7 cellular contexts compared by ENCODE assay signal in the genomic region with DNA sequence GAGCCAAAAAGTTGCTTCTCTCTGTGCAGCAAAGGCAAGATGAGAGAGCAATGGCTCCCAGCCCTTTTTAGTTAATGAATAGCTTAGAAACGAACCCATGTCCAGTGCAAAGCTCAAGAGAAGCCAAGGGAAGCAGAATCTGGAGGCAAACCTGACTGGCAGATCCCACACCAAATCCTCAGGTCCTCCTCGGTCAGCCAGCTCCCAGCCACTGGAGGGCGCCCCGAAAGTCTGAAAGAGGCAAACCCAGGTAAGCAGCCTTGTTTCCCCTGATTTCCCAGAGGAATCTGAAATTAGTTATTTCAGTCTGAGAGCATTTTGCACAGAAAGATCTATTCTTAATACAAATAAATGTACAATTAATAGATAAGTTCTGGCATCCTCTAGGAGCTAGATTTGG.
DNase-seq lines count a peak whose midpoint lies in the region; ATAC-seq and TF ChIP-seq lines count a peak whose summit lies in the region.

No MANE protein-coding gene starts in this region.

- H3K4me3 ChIP-seq in endodermal cell (ENCODE audit: low read length) (no peak overlapping the region), parathyroid adenoma (ENCODE audit: low read depth, low read length) (no peak overlapping the region)

- no peaks in the 10 kb centered on the region for H3K27me3 ChIP-seq in endodermal cell (ENCODE audit: control insufficient read depth, insufficient read depth, low read length, poor library complexity, severe bottlenecking)
- H3K27me3 ChIP-seq in parathyroid adenoma (ENCODE audit: control insufficient read depth, insufficient read depth, low read length), result no peaks in the 10 kb centered on the region

- no peak overlapping the region for H3K4me3 Mint-ChIP-seq in endodermal cell
- H3K4me3 Mint-ChIP-seq in T-helper 17 cell, result no peak overlapping the region

- peak; percentile 52 for TF ChIP-seq CTCF in GM10266 (IDR thresholded peaks at IDR 0.05; ENCODE audit: control insufficient read depth, insufficient read depth, low read depth, missing control alignments)
- peak; percentile 87 for TF ChIP-seq CTCF in endodermal cell (conservative IDR thresholded peaks at IDR 0.05)
- TF ChIP-seq CTCF in parathyroid adenoma (IDR thresholded peaks at IDR 0.05), result peak; percentile 25

- H2AFZ ChIP-seq in parathyroid adenoma, result no peak overlapping the region

- H3K9ac ChIP-seq in endodermal cell (ENCODE audit: extremely low read depth, low read length, poor library complexity, severe bottlenecking) (no peak overlapping the region), parathyroid adenoma (no peak overlapping the region)

- H3K36me3 Mint-ChIP-seq in endodermal cell (ENCODE audit: low read depth) (no peaks in the 10 kb centered on the region), T-helper 17 cell (ENCODE audit: low read depth) (peaks cover 2% of the 10 kb centered on the region)

- no peaks in the 10 kb centered on the region for H3K4me1 Mint-ChIP-seq in endodermal cell
- H3K4me1 Mint-ChIP-seq in T-helper 17 cell, result no peaks in the 10 kb centered on the region

- H3K36me3 ChIP-seq in endodermal cell (ENCODE audit: control insufficient read depth, insufficient read depth, low read length) (no peaks in the 10 kb centered on the region), parathyroid adenoma (ENCODE audit: control insufficient read depth, insufficient read depth, low read length) (no peaks in the 10 kb centered on the region)

- H3K79me2 ChIP-seq in parathyroid adenoma, result no peaks in the 10 kb centered on the region

- no peak for DNase-seq in GM10266 (ENCODE audit: extremely low spot score)
- peak; percentile 28 for DNase-seq in LHCN-M2 (ENCODE audit: low read depth)
- peak; percentile 94 for DNase-seq in endodermal cell
- DNase-seq in T-helper 17 cell, result no peak
- DNase-seq in stimulated activated naive CD4-positive, alpha-beta T cell (lab: John Stamatoyannopoulos, UW), result no peak

- no peaks in the 10 kb centered on the region for H3K9me3 Mint-ChIP-seq in endodermal cell

- ATAC-seq in T-helper 17 cell (no peak), HG03520 (IDR thresholded peaks at IDR 0.05; ENCODE audit: unreplicated experiment) (no peak)

- no peak overlapping the region for H3K4me2 ChIP-seq in parathyroid adenoma (ENCODE audit: low read length)

- no peaks in the 10 kb centered on the region for H3K9me3 ChIP-seq in endodermal cell (ENCODE audit: control insufficient read depth, low read length)
- H3K9me3 ChIP-seq in parathyroid adenoma (ENCODE audit: control insufficient read depth, low read length), result no peaks in the 10 kb centered on the region
- no peaks in the 10 kb centered on the region for H3K9me3 ChIP-seq in T-helper 17 cell (ENCODE audit: control insufficient read depth, low read length, poor library complexity, severe bottlenecking)

- H3K4me1 ChIP-seq in endodermal cell (ENCODE audit: control insufficient read depth, insufficient read depth, low read length) (no peaks in the 10 kb centered on the region), parathyroid adenoma (no peaks in the 10 kb centered on the region)

- H3K27me3 Mint-ChIP-seq in endodermal cell (ENCODE audit: insufficient read depth), result no peaks in the 10 kb centered on the region
- peaks cover 7% of the 10 kb centered on the region for H3K27me3 Mint-ChIP-seq in T-helper 17 cell

- H3K27ac ChIP-seq in endodermal cell (ENCODE audit: low read depth, low read length) (no peak overlapping the region), parathyroid adenoma (no peak overlapping the region)

- 12 to 43% methylated on average over 1 to 4 of the region's 4 CpGs for WGBS in endodermal cell (ENCODE audit: insufficient coverage in 1 of 2, insufficient read length in 1 of 2), 2 experiments

- H3K27ac Mint-ChIP-seq in endodermal cell (no peak overlapping the region), T-helper 17 cell (no peak overlapping the region)

Comparison
In these comparisons a context has a peak if more than half of its experiments do, and no peak if none do; other contexts are left out.
1. DNase-seq: peak in LHCN-M2 (single experiment) and endodermal cell (single experiment); none in GM10266 (single experiment), T-helper 17 cell (0 of 3) and stimulated activated naive CD4-positive, alpha-beta T cell (0 of 6).
2. CTCF ChIP-seq: peak in every context shown above with its lines; median percentile 87 in endodermal cell; 52 in GM10266; 25 in parathyroid adenoma.